Comparison of ENCODE assay signal across 8 cellular contexts in genomic region chr12:10721654-10722501, GRCh38. TPM values are rescaled to one million over a fixed set of nuclear protein-coding genes. Genes with fewer than 3 reads are reported as not detected.
DNase-seq lines count a peak whose midpoint lies in the region; ATAC-seq and TF ChIP-seq lines count a peak whose summit lies in the region.

No MANE protein-coding gene starts in this region.

- H3K9me3 ChIP-seq in HAP-1, result no peaks in the 10 kb centered on the region

- H3K4me1 ChIP-seq in HAP-1, result peaks cover 46% of the 10 kb centered on the region

- H3K27me3 ChIP-seq in HAP-1 (ENCODE audit: low read depth), result no peaks in the 10 kb centered on the region
- no peaks in the 10 kb centered on the region for H3K27me3 ChIP-seq in kidney epithelial cell (ENCODE audit: control insufficient read depth, insufficient read depth, low read length)

- peak; percentile 91 for DNase-seq in DMS53 (lab: John Stamatoyannopoulos, UW)
- DNase-seq in HAP-1 (ENCODE audit: low spot score in 2 of 2), result peak; percentile 67 to 87
- DNase-seq in NCI-H1105 treated with DMSO at 0.1 percent for 48 hours (lab: John Stamatoyannopoulos, UW), result peak; percentile 68
- peak; percentile 98 for DNase-seq in choroid plexus epithelial cell (ENCODE audit: low read depth)
- peak; percentile 95 for DNase-seq in kidney epithelial cell (ENCODE audit: low read depth)
- DNase-seq in stimulated activated CD4-positive, alpha-beta T cell treated with anti-CD3 and anti-CD28 coated beads, Interleukin-15, amount 100 ng/mL, for 24 hours, result peak; percentile 70

- in situ Hi-C loops in HAP-1 (cut with MboI; ENCODE audit: low sequenced_read_pairs), result no loop called here

- no peak for ATAC-seq in HG02884 (IDR thresholded peaks at IDR 0.05; ENCODE audit: unreplicated experiment)

- peaks cover 24% of the 10 kb centered on the region for H3K36me3 ChIP-seq in HAP-1 (replicated peaks)
- H3K36me3 ChIP-seq in kidney epithelial cell (ENCODE audit: control insufficient read depth, insufficient read depth, low read length), result no peaks in the 10 kb centered on the region

- TF ChIP-seq CTCF in WI38 (IDR thresholded peaks at IDR 0.05; ENCODE audit: low read depth, low read length) (no peak), choroid plexus epithelial cell (conservative IDR thresholded peaks at IDR 0.05; ENCODE audit: low read depth, low read length) (no peak), kidney epithelial cell (IDR thresholded peaks at IDR 0.05; ENCODE audit: insufficient read depth, low read length, poor library complexity, severe bottlenecking) (no peak)

- peak overlapping the region; percentile 82 for H3K4me3 ChIP-seq in HAP-1
- peak overlapping the region; percentile 98 for H3K4me3 ChIP-seq in WI38 (ENCODE audit: low read depth, low read length)
- H3K4me3 ChIP-seq in choroid plexus epithelial cell (ENCODE audit: low read depth, low read length), result peak overlapping the region; percentile 89
- peak overlapping the region; percentile 86 for H3K4me3 ChIP-seq in kidney epithelial cell (ENCODE audit: low read depth, low read length)

RNA-seq across cellular contexts. Expression of gene YBX3, which starts 1.2 kb away (rescaled TPM):
- total RNA-seq in kidney epithelial cell, result 307 and 312 TPM in 2 replicates

RNA-seq across cellular contexts. Expression of gene STYK1, which starts 48.0 kb away (rescaled TPM):
- total RNA-seq in kidney epithelial cell, result 1.1 and 1.5 TPM in 2 replicates
